ENCODE assay signal across 17 cellular contexts in genomic region chr14:103378042-103378854, GRCh38.
"Had no signal": no experiment of that assay in that cellular context is flagged by ENCODE, and none has a peak within 500 bp of the region (broad histone marks: within the 10 kb centered on the region; RNA-seq: fewer than 3 reads in every experiment).

No MANE protein-coding gene starts in this region.

- H3K4me1 Mint-ChIP-seq: memory B cell had no signal

- H3K4me3 ChIP-seq: pancreas, stomach, tibial artery had no signal

- H3K4me3 Mint-ChIP-seq: activated CD8-positive, alpha-beta T cell treated with anti-CD3 and anti-CD28 coated beads, Interleukin-2, amount 10 ng/mL, durations not matched to agents 7 days and 5 days; activated naive CD8-positive, alpha-beta T cell treated with anti-CD3 and anti-CD28 coated beads, Interleukin-2, amount 10 ng/mL, durations not matched to agents 7 days and 5 days; memory B cell; T-cell; WTC11 had no signal

- H3K36me3 ChIP-seq: pancreas, stomach, tibial artery had no signal

- H3K9me3 ChIP-seq: pancreas, stomach, tibial artery had no signal

- H3K27ac ChIP-seq: pancreas, stomach, tibial artery had no signal

- ATAC-seq: activated CD8-positive, alpha-beta T cell treated with anti-CD3 and anti-CD28 coated beads, Interleukin-2, amount 10 ng/mL, durations not matched to agents 7 days and 5 days; left lobe of liver; pancreas; T-cell; WTC11 had no signal

- H3K27ac Mint-ChIP-seq: activated CD8-positive, alpha-beta T cell treated with anti-CD3 and anti-CD28 coated beads, Interleukin-2, amount 10 ng/mL, durations not matched to agents 7 days and 5 days; activated naive CD8-positive, alpha-beta T cell treated with anti-CD3 and anti-CD28 coated beads, Interleukin-2, amount 10 ng/mL, durations not matched to agents 7 days and 5 days; memory B cell; T-cell; WTC11 had no signal

- H3K9me3 Mint-ChIP-seq: activated naive CD8-positive, alpha-beta T cell treated with anti-CD3 and anti-CD28 coated beads, Interleukin-2, amount 10 ng/mL, durations not matched to agents 7 days and 5 days; memory B cell; nephron; T-cell had no signal

- H3K36me3 Mint-ChIP-seq: activated naive CD8-positive, alpha-beta T cell treated with anti-CD3 and anti-CD28 coated beads, Interleukin-2, amount 10 ng/mL, durations not matched to agents 7 days and 5 days; memory B cell; T-cell; WTC11 had no signal

- H3K4me1 ChIP-seq: pancreas, stomach, tibial artery had no signal

- FAIRE-seq: astrocyte, islet of Langerhans, pancreas had no signal

- DNase-seq: activated CD4-positive, alpha-beta T cell treated with anti-CD3 and anti-CD28 coated beads for 48 hours; activated CD8-positive, alpha-beta memory T cell treated with anti-CD3 and anti-CD28 coated beads, Interleukin-2, amount 50 U/mL, for 48 hours; activated CD8-positive, alpha-beta T cell treated with anti-CD3 and anti-CD28 coated beads, Interleukin-2, amount 10 ng/mL, durations not matched to agents 7 days and 5 days; activated naive CD8-positive, alpha-beta T cell treated with anti-CD3 and anti-CD28 coated beads, Interleukin-2, amount 10 ng/mL, durations not matched to agents 7 days and 5 days; foreskin melanocyte; pancreas; stimulated activated CD4-positive, alpha-beta T cell treated with anti-CD3 and anti-CD28 coated beads, Interleukin-4, amount 100 ng/mL, for 4 hours; stomach; T-cell; T1000; tibial artery had no signal

- H3K27me3 ChIP-seq: pancreas had no signal
